Comparison of ENCODE assay signal across 10 cellular contexts in genomic region chr22:24583221-24583971, GRCh38. TPM values are rescaled to one million over a fixed set of nuclear protein-coding genes. Genes with fewer than 3 reads are reported as not detected.
DNase-seq lines count a peak whose midpoint lies in the region; ATAC-seq, FAIRE-seq and TF ChIP-seq lines count a peak whose summit lies in the region.
"Had no signal": no experiment of that assay in that cellular context is flagged by ENCODE, and none has a peak within 500 bp of the region (broad histone marks: within the 10 kb centered on the region; RNA-seq: fewer than 3 reads in every experiment).

No MANE protein-coding gene starts in this region.

- H3K36me3 ChIP-seq in A673 (ENCODE audit: insufficient read depth, low read length, poor library complexity, severe bottlenecking) (no peaks in the 10 kb centered on the region), K562 (ENCODE audit: control insufficient read depth, insufficient read depth, low read length) (no peaks in the 10 kb centered on the region), mesenchymal stem cell (ENCODE audit: control insufficient read depth in 1 of 2, insufficient read depth in 2 of 2, low read depth in 1 of 2, low read length in 2 of 2) (peaks cover 33 to 38% of the 10 kb centered on the region in 2 experiments)
- H3K36me3 ChIP-seq: brain microvascular endothelial cell had no signal

- no TSS peak for BruUV-seq in A673 (replicated peaks; lab: Mats Ljungman, UMichigan)
- no TSS peak for BruUV-seq in K562 (replicated peaks; lab: Mats Ljungman, UMichigan)

- H3K79me1 ChIP-seq in mesenchymal stem cell (replicated peaks; ENCODE audit: low read length, poor library complexity, severe bottlenecking): no peaks in the 10 kb centered on the region

- no peaks in the 10 kb centered on the region for H4K20me1 ChIP-seq in K562 (replicated peaks; ENCODE audit: control insufficient read depth, insufficient read depth, low read length)

- TF ChIP-seq CTCF in A673 (conservative IDR thresholded peaks at IDR 0.05; ENCODE audit: low read depth, low read length) (no peak), K562 (IDR thresholded peaks at IDR 0.05 in 2 of 3, conservative IDR thresholded peaks at IDR 0.05 in 1 of 3; ENCODE audit: insufficient read depth in 2 of 3, low read depth in 1 of 3, low read length in 3 of 3) (no peak)

- FAIRE-seq in K562 (lab: Jason Lieb, UNC): no peak

- H3K4ac ChIP-seq in mesenchymal stem cell (ENCODE audit: low read depth in 1 of 2, low read length in 2 of 2): no peak overlapping the region

- intact Hi-C loops in A673 (cut with micrococcal nuclease; ENCODE audit: unreplicated experiment) (no loop called here), K562 (cut with micrococcal nuclease) (no loop called here)

- CTCF ChIA-PET in A673 (lab: Charles Lee): no interaction called here
- CTCF ChIA-PET in K562 (lab: Yijun Ruan, JAX; ENCODE audit: low intra/inter-chr PET ratio): no interaction called here

- POLR2A ChIA-PET in A673 (lab: Charles Lee; ENCODE audit: low non-redundant PET) (no interaction called here), K562 (lab: Yijun Ruan, JAX) (interaction anchor here (0.6 to 1.7 kb wide), 3 partner anchors 11 to 144 kb away, joined by 3 to 10 read pairs (median 4); partner anchors contain the start of gene SNRPD3)

- no peak overlapping the region for H4K8ac ChIP-seq in mesenchymal stem cell (ENCODE audit: low read length)

- H3K9me3 ChIP-seq in A673 (ENCODE audit: low read depth, low read length, poor library complexity, severe bottlenecking): no peaks in the 10 kb centered on the region
- no peaks in the 10 kb centered on the region for H3K9me3 ChIP-seq in K562 (replicated peaks; ENCODE audit: control insufficient read depth, insufficient read depth, low read depth, low read length)
- no peaks in the 10 kb centered on the region for H3K9me3 ChIP-seq in mesenchymal stem cell (ENCODE audit: control insufficient read depth, low read length)

- H4K91ac ChIP-seq in mesenchymal stem cell (ENCODE audit: low read length): no peak overlapping the region

- H3K14ac ChIP-seq in mesenchymal stem cell (ENCODE audit: low read length in 2 of 2): no peak overlapping the region

- ATAC-seq in K562: no peak
- no peak for ATAC-seq in GM21786 (IDR thresholded peaks at IDR 0.05; ENCODE audit: unreplicated experiment)
- ATAC-seq in HG02623 (IDR thresholded peaks at IDR 0.05; ENCODE audit: unreplicated experiment): no peak

- no peak overlapping the region for H2BK15ac ChIP-seq in mesenchymal stem cell (ENCODE audit: low read depth, poor library complexity, severe bottlenecking)

- H2BK120ac ChIP-seq in mesenchymal stem cell (ENCODE audit: low read depth, low read length): no peak overlapping the region

- H3K27me3 ChIP-seq in A673 (replicated peaks; ENCODE audit: insufficient read depth, low read depth, low read length, poor library complexity) (no peaks in the 10 kb centered on the region), K562 (ENCODE audit: control insufficient read depth in 2 of 2, insufficient read depth in 2 of 2, low read length in 2 of 2) (no peaks in the 10 kb centered on the region), mesenchymal stem cell (ENCODE audit: control insufficient read depth in 1 of 2, insufficient read depth in 1 of 2, low read length in 2 of 2) (no peaks in the 10 kb centered on the region)
- H3K27me3 ChIP-seq: brain microvascular endothelial cell had no signal

- no peak overlapping the region for H3K18ac ChIP-seq in mesenchymal stem cell (ENCODE audit: low read depth in 1 of 2, low read length in 2 of 2)

- WGBS in K562 (ENCODE audit: insufficient coverage, low coverage, missing lambda C conversion rate): 45% methylated on average over 15 of the region's 17 CpGs
- WGBS in mesenchymal stem cell: 89% methylated on average over 17 of the region's 17 CpGs

- no peak overlapping the region for H2AFZ ChIP-seq in K562 (ENCODE audit: low read depth, low read length)
- H2AFZ ChIP-seq in mesenchymal stem cell (ENCODE audit: low read depth, low read length): no peak overlapping the region

- no peak for TF ChIP-seq EP300 in K562 (IDR thresholded peaks at IDR 0.05; ENCODE audit: low read length)

- DNase-seq in A673 (ENCODE audit: low spot score): no peak
- DNase-seq in M059J (ENCODE audit: low read depth): peak; percentile 57
- DNase-seq in K562 (ENCODE audit: extremely low read depth in 1 of 4, low spot score in 3 of 4): no peak
- DNase-seq in mesenchymal stem cell: no peak
- no peak for DNase-seq in stimulated activated CD4-positive, alpha-beta T cell treated with anti-CD3 and anti-CD28 coated beads, Interleukin-15, amount 100 ng/mL, for 24 hours
- no peak for DNase-seq in amniotic stem cell (lab: John Stamatoyannopoulos, UW)
- DNase-seq: brain microvascular endothelial cell; CD4-positive, alpha-beta memory T cell had no signal

- no peak overlapping the region for H2BK5ac ChIP-seq in mesenchymal stem cell (ENCODE audit: low read depth, low read length, poor library complexity, severe bottlenecking)

- H3K9ac ChIP-seq in K562 (ENCODE audit: insufficient read depth in 1 of 2, low read depth in 2 of 2, low read length in 2 of 2) (0 out of 4 replicates have a peak overlapping the region, but pooled peaks of 1 of the 2 experiments have one; percentile 65), mesenchymal stem cell (ENCODE audit: low read length) (peak overlapping the region; percentile 45)

- no peak for TF ChIP-seq RAD21 in K562 (CRISPR knock-in tag; conservative IDR thresholded peaks at IDR 0.05 in 1 of 2, IDR thresholded peaks at IDR 0.05 in 1 of 2)

- H3K4me2 ChIP-seq in K562 (ENCODE audit: insufficient read depth, low read length) (no peak overlapping the region), mesenchymal stem cell (ENCODE audit: low read length, poor library complexity, severe bottlenecking) (no peak overlapping the region)

- no peak overlapping the region for H2BK12ac ChIP-seq in mesenchymal stem cell (ENCODE audit: low read length in 2 of 2)

- no peak overlapping the region for H3K23ac ChIP-seq in mesenchymal stem cell (ENCODE audit: low read length in 2 of 2)

- H2AK5ac ChIP-seq in mesenchymal stem cell (ENCODE audit: low read length, severe bottlenecking): no peak overlapping the region

- H3K4me3 ChIP-seq in A673 (ENCODE audit: low read depth, low read length, poor library complexity, severe bottlenecking) (no peak overlapping the region), K562 (no peak overlapping the region), mesenchymal stem cell (ENCODE audit: insufficient read depth in 1 of 2, low read depth in 1 of 2, low read length in 2 of 2) (peak overlapping the region in 1 of 2 experiments; percentile 53)

- no peaks in the 10 kb centered on the region for H3K79me2 ChIP-seq in K562 (ENCODE audit: control insufficient read depth, insufficient read depth, low read length)

- in situ Hi-C loops in K562 (cut with MboI): no loop called here

- TF ChIP-seq POLR2A in K562 (conservative IDR thresholded peaks at IDR 0.05): no peak

- H3K27ac ChIP-seq in A673 (ENCODE audit: low read depth, low read length, poor library complexity, severe bottlenecking) (peak overlapping the region; percentile 55), K562 (ENCODE audit: extremely low read depth, low read depth, low read length) (no peak overlapping the region), mesenchymal stem cell (ENCODE audit: low read length, poor library complexity, severe bottlenecking) (no peak overlapping the region)
- H3K27ac ChIP-seq: brain microvascular endothelial cell had no signal

- H3K9me1 ChIP-seq in K562 (ENCODE audit: control insufficient read depth, insufficient read depth, low read length): no peaks in the 10 kb centered on the region

- H3K4me1 ChIP-seq in A673 (ENCODE audit: insufficient read depth, low read length, poor library complexity, severe bottlenecking) (peaks cover 26% of the 10 kb centered on the region), K562 (replicated peaks in 1 of 2; ENCODE audit: control insufficient read depth in 2 of 2, insufficient read depth in 2 of 2, low read length in 2 of 2) (peaks cover 0 to 17% of the 10 kb centered on the region in 2 experiments; a peak in 2 of 5 replicates), mesenchymal stem cell (ENCODE audit: control insufficient read depth, insufficient read depth, low read depth, low read length) (peaks cover 24% of the 10 kb centered on the region)

RNA-seq across cellular contexts. Expression of gene LRRC75B, which starts 9.5 kb away (rescaled TPM):
- total RNA-seq in A673 (2021) (0.86 and 2.2 TPM in 2 replicates), K562 (2014; rRNA removed) (1.8 and 1.9 TPM in 2 replicates), K562 (2014; rRNA removed; fragmentation: Illumina TruSeq; extraction: Trizol) (0.29 and 0.44 TPM in 2 replicates), K562 (2015; rRNA removed; fragmentation: Illumina TruSeq; extraction: Trizol) (0.45 and 0.51 TPM in 2 replicates), K562 (2021) (1.1 and 1.4 TPM in 2 replicates)
- total RNA-seq in M059J (2014; rRNA removed; shearing (Covaris generic)): 0.47 TPM in 1 of 2 replicates, not detected in the other
- total RNA-seq in K562 (2011; cell fraction: chromatin; rRNA removed; ENCODE audit: low replicate concordance): 1.9 and 6.9 TPM in 2 replicates
- total RNA-seq in K562 (2011; cell fraction: nucleolus; rRNA removed): 5.9 and 6.5 TPM in 2 replicates
- total RNA-seq in K562 (2011; cell fraction: nucleoplasm; rRNA removed): 3.1 and 5.1 TPM in 2 replicates
- polyA plus RNA-seq in K562 (2011; rRNA removed) (2.2 and 2.8 TPM in 2 replicates), K562 (2014; fragmentation: Illumina TruSeq; extraction: Trizol) (0.62 and 0.84 TPM in 2 replicates), K562 (2014; fragmentation: Nextera tagmentation; extraction: Ambion mirVana) (under 1 TPM in 1 of 2 experiments, not detected in 1; 0.10 TPM), K562 (2014; rRNA removed) (1.7 and 2.8 TPM in 2 replicates)
- polyA plus RNA-seq in K562 (2011; cell fraction: cytosol; rRNA removed): 3.5 and 4.5 TPM in 2 replicates
- 16.6 and 22.0 TPM in 2 replicates for polyA plus RNA-seq in K562 (2011; cell fraction: nucleus; rRNA removed)
- 0.92 and 3.8 TPM in 2 replicates for polyA plus RNA-seq in K562 (2012)
- polyA minus RNA-seq in K562 (2011; rRNA and poly(A)+ RNA removed): 0.35 and 0.42 TPM in 2 replicates
- polyA minus RNA-seq in K562 (2011; cell fraction: cytosol; rRNA and poly(A)+ RNA removed): 0.48 and 0.73 TPM in 2 replicates
- polyA minus RNA-seq in K562 (2011; cell fraction: nucleus; rRNA and poly(A)+ RNA removed): 1.3 TPM in 2 replicates
- 6.3 TPM for polyA plus RNA-seq in mesenchymal stem cell (2013, experiment 1 of 2)
- polyA plus RNA-seq in mesenchymal stem cell (2013, experiment 2 of 2): 6.0 TPM

RNA-seq across cellular contexts. Expression of gene GGT1, which starts 19.6 kb away (rescaled TPM):
- total RNA-seq in A673 (2021): 3.3 and 4.5 TPM in 2 replicates
- total RNA-seq in M059J (2014; rRNA removed; shearing (Covaris generic)): 1.6 and 3.2 TPM in 2 replicates
- 9.0 and 28.5 TPM in 2 replicates for total RNA-seq in K562 (2011; cell fraction: chromatin; rRNA removed; ENCODE audit: low replicate concordance)
- 30.5 and 31.9 TPM in 2 replicates for total RNA-seq in K562 (2011; cell fraction: nucleolus; rRNA removed)
- 15.0 and 17.6 TPM in 2 replicates for total RNA-seq in K562 (2011; cell fraction: nucleoplasm; rRNA removed)
- total RNA-seq in K562 (2014; rRNA removed): 10.7 and 12.0 TPM in 2 replicates
- 2.5 and 2.9 TPM in 2 replicates for total RNA-seq in K562 (2014; rRNA removed; fragmentation: Illumina TruSeq; extraction: Trizol)
- total RNA-seq in K562 (2015; rRNA removed; fragmentation: Illumina TruSeq; extraction: Trizol): 6.9 and 7.1 TPM in 2 replicates
- total RNA-seq in K562 (2021): 11.1 and 12.5 TPM in 2 replicates
- 6.6 and 8.0 TPM in 2 replicates for polyA plus RNA-seq in K562 (2011; rRNA removed)
- polyA plus RNA-seq in K562 (2011; cell fraction: cytosol; rRNA removed): 9.0 and 21.5 TPM in 2 replicates
- 24.8 and 45.2 TPM in 2 replicates for polyA plus RNA-seq in K562 (2011; cell fraction: nucleus; rRNA removed)
- 11.5 and 24.6 TPM in 2 replicates for polyA plus RNA-seq in K562 (2012)
- 7.1 and 10.4 TPM in 2 replicates for polyA plus RNA-seq in K562 (2014; fragmentation: Illumina TruSeq; extraction: Trizol)
- polyA plus RNA-seq in K562 (2014; fragmentation: Nextera tagmentation; extraction: Ambion mirVana): under 1 TPM; 0.46 to 0.81 TPM
- polyA plus RNA-seq in K562 (2014; rRNA removed): 9.6 and 11.8 TPM in 2 replicates
- 2.7 and 4.9 TPM in 2 replicates for polyA minus RNA-seq in K562 (2011; rRNA and poly(A)+ RNA removed)
- 7.2 and 8.3 TPM in 2 replicates for polyA minus RNA-seq in K562 (2011; cell fraction: cytosol; rRNA and poly(A)+ RNA removed)
- polyA minus RNA-seq in K562 (2011; cell fraction: nucleus; rRNA and poly(A)+ RNA removed): 6.9 and 8.3 TPM in 2 replicates
- polyA plus RNA-seq in mesenchymal stem cell (2013, experiment 1 of 2): 40.8 TPM
- polyA plus RNA-seq in mesenchymal stem cell (2013, experiment 2 of 2): 40.0 TPM

RNA-seq across cellular contexts. Expression of gene SNRPD3, which starts 27.6 kb away (rescaled TPM):
- total RNA-seq in A673 (2021): 216 and 220 TPM in 2 replicates
- total RNA-seq in M059J (2014; rRNA removed; shearing (Covaris generic)): 222 and 379 TPM in 2 replicates
- 75.3 and 99.4 TPM in 2 replicates for total RNA-seq in K562 (2011; cell fraction: chromatin; rRNA removed; ENCODE audit: low replicate concordance)
- total RNA-seq in K562 (2011; cell fraction: nucleolus; rRNA removed): 77.6 and 88.4 TPM in 2 replicates
- total RNA-seq in K562 (2011; cell fraction: nucleoplasm; rRNA removed): 86.2 and 92.8 TPM in 2 replicates
- 234 and 278 TPM in 2 replicates for total RNA-seq in K562 (2014; rRNA removed)
- total RNA-seq in K562 (2014; rRNA removed; fragmentation: Illumina TruSeq; extraction: Trizol): 274 and 289 TPM in 2 replicates
- 266 and 281 TPM in 2 replicates for total RNA-seq in K562 (2015; rRNA removed; fragmentation: Illumina TruSeq; extraction: Trizol)
- 131 and 132 TPM in 2 replicates for total RNA-seq in K562 (2021)
- 120 and 151 TPM in 2 replicates for polyA plus RNA-seq in K562 (2011; rRNA removed)
- polyA plus RNA-seq in K562 (2011; cell fraction: cytosol; rRNA removed): 249 and 264 TPM in 2 replicates
- 86.3 and 104 TPM in 2 replicates for polyA plus RNA-seq in K562 (2011; cell fraction: nucleus; rRNA removed)
- polyA plus RNA-seq in K562 (2012): 144 and 316 TPM in 2 replicates
- polyA plus RNA-seq in K562 (2014; fragmentation: Illumina TruSeq; extraction: Trizol): 271 and 366 TPM in 2 replicates
- polyA plus RNA-seq in K562 (2014; fragmentation: Nextera tagmentation; extraction: Ambion mirVana): 100 to 1,000 TPM; 274 to 281 TPM
- 236 and 249 TPM in 2 replicates for polyA plus RNA-seq in K562 (2014; rRNA removed)
- 231 and 354 TPM in 2 replicates for polyA minus RNA-seq in K562 (2011; rRNA and poly(A)+ RNA removed)
- polyA minus RNA-seq in K562 (2011; cell fraction: cytosol; rRNA and poly(A)+ RNA removed): 87.0 and 105 TPM in 2 replicates
- 38.2 and 60.6 TPM in 2 replicates for polyA minus RNA-seq in K562 (2011; cell fraction: nucleus; rRNA and poly(A)+ RNA removed)
- polyA plus RNA-seq in mesenchymal stem cell (2013, experiment 1 of 2): 65.6 TPM
- polyA plus RNA-seq in mesenchymal stem cell (2013, experiment 2 of 2): 63.3 TPM

RNA-seq across cellular contexts. Expression of gene GUCD1, which starts 28.5 kb away (rescaled TPM):
- total RNA-seq in A673 (2021) (70.5 and 75.3 TPM in 2 replicates), K562 (2014; rRNA removed) (51.8 and 85.3 TPM in 2 replicates), K562 (2014; rRNA removed; fragmentation: Illumina TruSeq; extraction: Trizol) (45.4 and 47.2 TPM in 2 replicates), K562 (2015; rRNA removed; fragmentation: Illumina TruSeq; extraction: Trizol) (51.0 and 52.7 TPM in 2 replicates), K562 (2021) (67.8 and 69.2 TPM in 2 replicates)
- total RNA-seq in M059J (2014; rRNA removed; shearing (Covaris generic)): 71.2 and 104 TPM in 2 replicates
- 19.1 and 56.0 TPM in 2 replicates for total RNA-seq in K562 (2011; cell fraction: chromatin; rRNA removed; ENCODE audit: low replicate concordance)
- 46.4 and 51.1 TPM in 2 replicates for total RNA-seq in K562 (2011; cell fraction: nucleolus; rRNA removed)
- total RNA-seq in K562 (2011; cell fraction: nucleoplasm; rRNA removed): 29.2 and 47.6 TPM in 2 replicates
- polyA plus RNA-seq in K562 (2011; rRNA removed) (60.4 and 68.9 TPM in 2 replicates), K562 (2014; fragmentation: Illumina TruSeq; extraction: Trizol) (50.3 and 58.1 TPM in 2 replicates), K562 (2014; fragmentation: Nextera tagmentation; extraction: Ambion mirVana) (10 to 100 TPM; 31.5 to 48.8 TPM), K562 (2014; rRNA removed) (45.3 and 48.9 TPM in 2 replicates)
- 79.6 and 131 TPM in 2 replicates for polyA plus RNA-seq in K562 (2011; cell fraction: cytosol; rRNA removed)
- polyA plus RNA-seq in K562 (2011; cell fraction: nucleus; rRNA removed): 40.8 and 61.4 TPM in 2 replicates
- polyA plus RNA-seq in K562 (2012): 44.7 and 52.7 TPM in 2 replicates
- 51.0 and 71.0 TPM in 2 replicates for polyA minus RNA-seq in K562 (2011; rRNA and poly(A)+ RNA removed)
- 68.5 and 68.7 TPM in 2 replicates for polyA minus RNA-seq in K562 (2011; cell fraction: cytosol; rRNA and poly(A)+ RNA removed)
- 17.6 and 24.5 TPM in 2 replicates for polyA minus RNA-seq in K562 (2011; cell fraction: nucleus; rRNA and poly(A)+ RNA removed)
- 72.5 TPM for polyA plus RNA-seq in mesenchymal stem cell (2013, experiment 1 of 2)
- polyA plus RNA-seq in mesenchymal stem cell (2013, experiment 2 of 2): 69.0 TPM
